9 cellular contexts compared by ENCODE assay signal in genomic region chr5:149628846-149629388, GRCh38.
"Had no signal": no experiment of that assay in that cellular context is flagged by ENCODE, and none has a peak within 500 bp of the region (broad histone marks: within the 10 kb centered on the region; RNA-seq: fewer than 3 reads in every experiment).

No MANE protein-coding gene starts in this region.

- H3K4me2 ChIP-seq: KMS-11 had no signal

- H3K9me3 ChIP-seq: HAP-1 had no signal

- DNase-seq: GM23248, GOT3, H7, IMR-90, Karpas-422, KBM-7 had no signal

- H3K27ac ChIP-seq: GM23248, KMS-11 had no signal

- H3K4me3 ChIP-seq: GM23248, HAP-1 had no signal

- H2AFZ ChIP-seq: GM23248 had no signal

- ATAC-seq: HCT116 had no signal

- H3K4me1 ChIP-seq: HAP-1 had no signal

- H3K36me3 ChIP-seq: HAP-1 had no signal

- H3K9ac ChIP-seq: GM23248, KMS-11 had no signal
